ENCODE assay signal across 24 cellular contexts in genomic region chr5:121424976-121425375, GRCh38.
"Had no signal": no experiment of that assay in that cellular context is flagged by ENCODE, and none has a peak within 500 bp of the region (broad histone marks: within the 10 kb centered on the region; RNA-seq: fewer than 3 reads in every experiment).

No MANE protein-coding gene starts in this region.

- H3K4me3 ChIP-seq: ascending aorta, body of pancreas, SJCRH30 had no signal

- FAIRE-seq: bronchial epithelial cell had no signal

- H3K4me2 ChIP-seq: KMS-11 had no signal

- H3K9ac ChIP-seq: KMS-11 had no signal

- H3K4me1 ChIP-seq: ascending aorta, body of pancreas, SJCRH30 had no signal

- DNase-seq: activated B cell treated with CpG ODN at 0.5 μM for 24 hours; activated CD4-positive, alpha-beta T cell treated with anti-CD3 and anti-CD28 coated beads for 1 hour; activated CD4-positive, alpha-beta T cell treated with anti-CD3 and anti-CD28 coated beads, Interleukin-2, amount 10 ng/mL, durations not matched to agents 24 days and 14 days; activated CD4-positive, alpha-beta T cell treated with anti-CD3 and anti-CD28 coated beads, Interleukin-2, amount 50 U/mL, for 48 hours; activated CD8-positive, alpha-beta memory T cell treated with anti-CD3 and anti-CD28 coated beads, Interleukin-2, amount 10 ng/mL, durations not matched to agents 7 days and 5 days; activated effector memory CD4-positive, alpha-beta T cell treated with Interleukin-2 at 50 U/mL for 16 hours; activated naive CD4-positive, alpha-beta T cell; activated T-cell treated with anti-CD3 and anti-CD28 coated beads, Interleukin-2, amount 50 U/mL, for 24 hours; amniotic stem cell; body of pancreas; NCI-H1092; NCI-H1417; NCI-H1930; NCI-H2171; NCI-H2227 treated with DMSO at 0.1 percent for 48 hours; NCI-H510A; NCI-H526 treated with DMSO at 0.1 percent for 48 hours; NK-92 treated with Interleukin-12 subunit alpha and Interleukin-12 subunit beta, amount 100 ng/mL, for 24 hours; OCI-M1; RPMI8226 had no signal

- H3K27me3 ChIP-seq: ascending aorta, body of pancreas, SJCRH30 had no signal

- H3K27ac ChIP-seq: ascending aorta, body of pancreas, KMS-11, SJCRH30 had no signal

- H3K36me3 ChIP-seq: ascending aorta, SJCRH30 had no signal

- H3K9me3 ChIP-seq: ascending aorta, body of pancreas, SJCRH30 had no signal
